8 cellular contexts compared by ENCODE assay signal in genomic region chr1:149861497-149862054, GRCh38. TPM values are rescaled to one million over a fixed set of nuclear protein-coding genes. Genes with fewer than 3 reads are reported as not detected.
A peak's percentile ranks its signal among the peaks of the same experiment; 100 is the strongest.
DNase-seq lines count a peak whose midpoint lies in the region; ATAC-seq, FAIRE-seq and TF ChIP-seq lines count a peak whose summit lies in the region.
"Not testable (repeated sequence)": the region's sequence is repeated elsewhere in the genome, so short reads cannot be mapped to it uniquely, and the experiment has no call there.

No MANE protein-coding gene starts in this region.

- H3K4me3 Mint-ChIP-seq in effector memory CD8-positive, alpha-beta T cell; stimulated activated effector memory CD8-positive, alpha-beta T cell treated with anti-CD3 and anti-CD28 coated beads, Interleukin-12 subunit alpha, Interleukin-12 subunit beta, amount 100 ng/mL, for 72 hours: not testable (repeated sequence)

- H3K9me3 ChIP-seq in DND-41 (ENCODE audit: insufficient read depth, low read length, severe bottlenecking); RWPE2 (ENCODE audit: severe bottlenecking); HepG2 (ENCODE audit: low read length): not testable (repeated sequence)

- FAIRE-seq in GM19239 (lab: Jason Lieb, UNC) = peak; percentile 45
- not testable (repeated sequence) for FAIRE-seq in HepG2 (lab: Jason Lieb, UNC)

- H3K79me2 ChIP-seq in DND-41 (ENCODE audit: insufficient read depth, low read length); HepG2 (ENCODE audit: insufficient read depth, low read length): not testable (repeated sequence)

- POLR2A ChIA-PET in HepG2 (lab: Yijun Ruan, JAX) = not testable (repeated sequence)

- H3K27me3 ChIP-seq in DND-41 (ENCODE audit: insufficient read depth, low read length, poor library complexity); RWPE2 (ENCODE audit: insufficient read depth, poor library complexity, severe bottlenecking); HepG2 (ENCODE audit: control insufficient read depth in 1 of 2, insufficient read depth in 2 of 2, low read length in 2 of 2): not testable (repeated sequence)

- not testable (repeated sequence) for H3K36me3 ChIP-seq in DND-41 (ENCODE audit: insufficient read depth, low read length); RWPE2 (ENCODE audit: low read depth); HepG2 (replicated peaks in 1 of 2; ENCODE audit: control insufficient read depth in 1 of 2, insufficient read depth in 2 of 2, low read length in 2 of 2)

- not testable (repeated sequence) for H3K27ac ChIP-seq in DND-41 (ENCODE audit: low read length); RWPE2 (ENCODE audit: poor library complexity, severe bottlenecking); HepG2 (ENCODE audit: extremely low read length, insufficient read depth, low read length)

- not testable (repeated sequence) for TF ChIP-seq POLR2A in HepG2 (IDR thresholded peaks at IDR 0.05; ENCODE audit: insufficient read depth in 1 of 2, low read depth in 2 of 2, low read length in 2 of 2)

- H3K27ac Mint-ChIP-seq in effector memory CD8-positive, alpha-beta T cell; stimulated activated effector memory CD8-positive, alpha-beta T cell treated with anti-CD3 and anti-CD28 coated beads, Interleukin-12 subunit alpha, Interleukin-12 subunit beta, amount 100 ng/mL, for 72 hours: not testable (repeated sequence)

- H3K4me2 ChIP-seq in DND-41 (ENCODE audit: insufficient read depth, low read length); HepG2 (ENCODE audit: low read depth, low read length): not testable (repeated sequence)

- not testable (repeated sequence) for H3K4me1 Mint-ChIP-seq in effector memory CD8-positive, alpha-beta T cell (ENCODE audit: low read depth in 2 of 2); stimulated activated effector memory CD8-positive, alpha-beta T cell treated with anti-CD3 and anti-CD28 coated beads, Interleukin-12 subunit alpha, Interleukin-12 subunit beta, amount 100 ng/mL, for 72 hours

- TF ChIP-seq EP300 in HepG2 (IDR thresholded peaks at IDR 0.05; ENCODE audit: low read depth in 2 of 2, low read length in 2 of 2); HepG2 (CRISPR knock-in tag; IDR thresholded peaks at IDR 0.05; ENCODE audit: borderline replicate concordance): not testable (repeated sequence)

- CTCF ChIA-PET in HepG2 (lab: Yijun Ruan, JAX; ENCODE audit: low intra/inter-chr PET ratio, low total read pairs) = not testable (repeated sequence)

- H3K36me3 Mint-ChIP-seq in effector memory CD8-positive, alpha-beta T cell (ENCODE audit: insufficient read depth); stimulated activated effector memory CD8-positive, alpha-beta T cell treated with anti-CD3 and anti-CD28 coated beads, Interleukin-12 subunit alpha, Interleukin-12 subunit beta, amount 100 ng/mL, for 72 hours: not testable (repeated sequence)

- not testable (repeated sequence) for H3K9ac ChIP-seq in DND-41 (ENCODE audit: low read depth, low read length); HepG2 (ENCODE audit: insufficient read depth, low read depth, low read length)

- not testable (repeated sequence) for DNase-seq in DND-41; GM19239 (ENCODE audit: insufficient read length, low spot score); RWPE2 (ENCODE audit: low spot score); effector memory CD8-positive, alpha-beta T cell; HepG2 (ENCODE audit: low spot score); stimulated activated effector memory CD8-positive, alpha-beta T cell treated with anti-CD3 and anti-CD28 coated beads, Interleukin-12 subunit alpha, Interleukin-12 subunit beta, amount 100 ng/mL, for 72 hours (ENCODE audit: low spot score in 2 of 2)

- not testable (repeated sequence) for H2AFZ ChIP-seq in DND-41 (ENCODE audit: low read depth, low read length); HepG2 (ENCODE audit: low read length)

- not testable (repeated sequence) for TF ChIP-seq RAD21 in HepG2 (CRISPR knock-in tag; IDR thresholded peaks at IDR 0.05)

- H3K4me1 ChIP-seq in DND-41 (ENCODE audit: insufficient read depth, low read length); RWPE2 (ENCODE audit: insufficient read depth, poor library complexity, severe bottlenecking); HepG2 (ENCODE audit: insufficient read depth, low read length): not testable (repeated sequence)

- TF ChIP-seq CTCF in DND-41 (IDR thresholded peaks at IDR 0.05; ENCODE audit: borderline replicate concordance, extremely low read depth, low read length, poor library complexity, severe bottlenecking); RWPE2 (IDR thresholded peaks at IDR 0.05; ENCODE audit: poor library complexity, severe bottlenecking); HepG2 (CRISPR knock-in tag; IDR thresholded peaks at IDR 0.05): not testable (repeated sequence)

- BruUV-seq in HepG2 (replicated peaks; lab: Mats Ljungman, UMichigan) = not testable (repeated sequence)

- H4K20me1 ChIP-seq in DND-41 (ENCODE audit: insufficient read depth, low read length); HepG2 (ENCODE audit: insufficient read depth, low read length): not testable (repeated sequence)

- WGBS in HepG2 (ENCODE audit: low lambda C conversion rate) = no CpG with 5 or more reads among the region's 32 CpGs

- in situ Hi-C loops in HepG2 (cut with HindIII; ENCODE audit: extremely low pct_ligation_motif_present, low pct_unique_long_range_greater_than_20kb) = not testable (repeated sequence)

- ATAC-seq in DND-41 (ENCODE audit: insufficient read depth, low read depth) = peak; percentile 16
- peak; percentile 1 for ATAC-seq in HG02571 (IDR thresholded peaks at IDR 0.05; ENCODE audit: unreplicated experiment)
- peak; percentile 7 for ATAC-seq in HG03108 (IDR thresholded peaks at IDR 0.05; ENCODE audit: unreplicated experiment)
- peak; percentile 24 for ATAC-seq in RWPE2 (ENCODE audit: low read depth)
- ATAC-seq in effector memory CD8-positive, alpha-beta T cell (replicated peaks) = peak; percentile 15
- peak; percentile 45 for ATAC-seq in HepG2
- ATAC-seq in stimulated activated effector memory CD8-positive, alpha-beta T cell treated with anti-CD3 and anti-CD28 coated beads, Interleukin-12 subunit alpha, Interleukin-12 subunit beta, amount 100 ng/mL, for 72 hours = peak; percentile 27

- not testable (repeated sequence) for H3K4me3 ChIP-seq in DND-41 (ENCODE audit: low read depth in 1 of 2, low read length in 2 of 2); RWPE2 (ENCODE audit: severe bottlenecking); HepG2 (replicated peaks in 1 of 3; ENCODE audit: insufficient read depth in 1 of 3, low read depth in 2 of 3, low read length in 3 of 3)

- H3K9me3 Mint-ChIP-seq in effector memory CD8-positive, alpha-beta T cell; stimulated activated effector memory CD8-positive, alpha-beta T cell treated with anti-CD3 and anti-CD28 coated beads, Interleukin-12 subunit alpha, Interleukin-12 subunit beta, amount 100 ng/mL, for 72 hours: not testable (repeated sequence)

- H3K27me3 Mint-ChIP-seq in effector memory CD8-positive, alpha-beta T cell = not testable (repeated sequence)

- intact Hi-C loops in HepG2 (cut with micrococcal nuclease; ENCODE audit: unreplicated experiment) = not testable (repeated sequence)

RNA-seq across cellular contexts. Expression of gene BOLA1, which starts 37.8 kb away (rescaled TPM):
- total RNA-seq in HepG2 (2016; rRNA removed; fragmentation: Illumina TruSeq; extraction: Trizol) = 3.1 and 4.2 TPM in 2 replicates
- 2.1 and 2.4 TPM in 2 replicates for total RNA-seq in HepG2 (2016; cell fraction: cytosol; rRNA removed; fragmentation: Illumina TruSeq; extraction: Trizol; ENCODE audit: low read depth)
- total RNA-seq in HepG2 (2016; cell fraction: insoluble cytoplasmic fraction; rRNA removed; fragmentation: Illumina TruSeq; extraction: Trizol) = 3.6 and 3.9 TPM in 2 replicates
- total RNA-seq in HepG2 (2016; cell fraction: membrane; rRNA removed; fragmentation: Illumina TruSeq; extraction: Trizol) = 2.0 and 2.7 TPM in 2 replicates
- total RNA-seq in HepG2 (2016; cell fraction: nucleus; rRNA removed; fragmentation: Illumina TruSeq; extraction: Trizol) = 3.2 and 3.5 TPM in 2 replicates
- 2.9 and 3.2 TPM in 2 replicates for polyA plus RNA-seq in HepG2 (2011; rRNA removed)
- 2.9 and 4.8 TPM in 2 replicates for polyA plus RNA-seq in HepG2 (2011; cell fraction: cytosol; rRNA removed)
- polyA plus RNA-seq in HepG2 (2011; cell fraction: nucleus; rRNA removed) = 8.1 and 8.9 TPM in 2 replicates
- polyA plus RNA-seq in HepG2 (2012) = 2.5 and 2.8 TPM in 2 replicates
- 2.0 and 2.6 TPM in 2 replicates for polyA plus RNA-seq in HepG2 (2016; cell fraction: cytosol; fragmentation: Illumina TruSeq; extraction: Trizol; ENCODE audit: low read depth)
- polyA plus RNA-seq in HepG2 (2016; cell fraction: insoluble cytoplasmic fraction; fragmentation: Illumina TruSeq; extraction: Trizol; ENCODE audit: low read depth) = 3.3 and 5.4 TPM in 2 replicates
- 2.5 and 2.8 TPM in 2 replicates for polyA plus RNA-seq in HepG2 (2016; cell fraction: membrane; fragmentation: Illumina TruSeq; extraction: Trizol; ENCODE audit: low read depth)
- 4.8 TPM in 2 replicates for polyA plus RNA-seq in HepG2 (2016; cell fraction: nucleus; fragmentation: Illumina TruSeq; extraction: Trizol; ENCODE audit: insufficient read depth, low read depth)
- polyA minus RNA-seq in HepG2 (2011; rRNA and poly(A)+ RNA removed; ENCODE audit: low replicate concordance) = 1.4 and 3.8 TPM in 2 replicates
- polyA minus RNA-seq in HepG2 (2011; cell fraction: cytosol; rRNA and poly(A)+ RNA removed) = 0.79 TPM in 1 of 2 replicates, not detected in the other
- polyA minus RNA-seq in HepG2 (2011; cell fraction: nucleus; rRNA and poly(A)+ RNA removed) = 1.4 and 1.9 TPM in 2 replicates

RNA-seq across cellular contexts. Expression of gene SV2A, which starts 56.1 kb away (rescaled TPM):
- 0.45 and 0.84 TPM in 2 replicates for total RNA-seq in HepG2 (2016; rRNA removed; fragmentation: Illumina TruSeq; extraction: Trizol)
- total RNA-seq in HepG2 (2016; cell fraction: cytosol; rRNA removed; fragmentation: Illumina TruSeq; extraction: Trizol; ENCODE audit: low read depth) = 0.10 and 0.18 TPM in 2 replicates
- 0.55 and 0.89 TPM in 2 replicates for total RNA-seq in HepG2 (2016; cell fraction: insoluble cytoplasmic fraction; rRNA removed; fragmentation: Illumina TruSeq; extraction: Trizol)
- 0.22 and 0.34 TPM in 2 replicates for total RNA-seq in HepG2 (2016; cell fraction: membrane; rRNA removed; fragmentation: Illumina TruSeq; extraction: Trizol)
- total RNA-seq in HepG2 (2016; cell fraction: nucleus; rRNA removed; fragmentation: Illumina TruSeq; extraction: Trizol) = 0.84 and 1.3 TPM in 2 replicates
- polyA plus RNA-seq in HepG2 (2011; rRNA removed) = 1.9 and 3.3 TPM in 2 replicates
- 2.0 and 3.0 TPM in 2 replicates for polyA plus RNA-seq in HepG2 (2011; cell fraction: cytosol; rRNA removed)
- 3.7 and 5.5 TPM in 2 replicates for polyA plus RNA-seq in HepG2 (2011; cell fraction: nucleus; rRNA removed)
- 1.8 and 4.2 TPM in 2 replicates for polyA plus RNA-seq in HepG2 (2012)
- polyA plus RNA-seq in HepG2 (2016; cell fraction: cytosol; fragmentation: Illumina TruSeq; extraction: Trizol; ENCODE audit: low read depth) = 0.05 and 0.08 TPM in 2 replicates
- 0.45 and 0.50 TPM in 2 replicates for polyA plus RNA-seq in HepG2 (2016; cell fraction: insoluble cytoplasmic fraction; fragmentation: Illumina TruSeq; extraction: Trizol; ENCODE audit: low read depth)
- polyA plus RNA-seq in HepG2 (2016; cell fraction: membrane; fragmentation: Illumina TruSeq; extraction: Trizol; ENCODE audit: low read depth) = 0.13 and 0.18 TPM in 2 replicates
- 1.7 and 2.1 TPM in 2 replicates for polyA plus RNA-seq in HepG2 (2016; cell fraction: nucleus; fragmentation: Illumina TruSeq; extraction: Trizol; ENCODE audit: insufficient read depth, low read depth)
- polyA minus RNA-seq in HepG2 (2011; rRNA and poly(A)+ RNA removed; ENCODE audit: low replicate concordance) = 0.19 and 5.4 TPM in 2 replicates
- polyA minus RNA-seq in HepG2 (2011; cell fraction: cytosol; rRNA and poly(A)+ RNA removed) = 1.5 and 1.9 TPM in 2 replicates
- polyA minus RNA-seq in HepG2 (2011; cell fraction: nucleus; rRNA and poly(A)+ RNA removed) = 2.1 and 2.9 TPM in 2 replicates
